Comparison of ENCODE assay signal across 16 cellular contexts in genomic region chr6:166769648-166770047, GRCh38.
A peak's percentile ranks its signal among the peaks of the same experiment; 100 is the strongest.
DNase-seq lines count a peak whose midpoint lies in the region; ATAC-seq and TF ChIP-seq lines count a peak whose summit lies in the region.
"Had no signal": no experiment of that assay in that cellular context is flagged by ENCODE, and none has a peak within 500 bp of the region (broad histone marks: within the 10 kb centered on the region; RNA-seq: fewer than 3 reads in every experiment).

No MANE protein-coding gene starts in this region.

- H3K4me2 ChIP-seq in neuronal stem cell (ENCODE audit: insufficient read depth, low read length, poor library complexity, severe bottlenecking): no peak overlapping the region
- H3K4me2 ChIP-seq in Karpas-422 (ENCODE audit: low read depth, low read length, poor library complexity, severe bottlenecking): no peak overlapping the region
- H3K4me2 ChIP-seq: A549 had no signal

- intact Hi-C loops in Right ventricle myocardium inferior (cut with DNase I): no loop called here

- no peak overlapping the region for H2BK5ac ChIP-seq in neuronal stem cell (ENCODE audit: low read length)

- H3K27me3 Mint-ChIP-seq in endothelial cell (ENCODE audit: unreplicated experiment) (peaks cover 2% of the 10 kb centered on the region), T-cell (peaks cover 3 to 4% of the 10 kb centered on the region in 2 donors)

- peak overlapping the region; percentile 26 for H3K23ac ChIP-seq in neuronal stem cell (ENCODE audit: low read depth, low read length, poor library complexity)

- H3K4me3 ChIP-seq in right atrium auricular region (no peak overlapping the region), neuronal stem cell (ENCODE audit: low read length in 2 of 2) (no peak overlapping the region), Karpas-422 (ENCODE audit: low read length) (no peak overlapping the region)
- H3K4me3 ChIP-seq: A549, GM23338 had no signal

- no peaks in the 10 kb centered on the region for H3K79me1 ChIP-seq in neuronal stem cell (ENCODE audit: low read depth, low read length)

- no peaks in the 10 kb centered on the region for H3K9me2 ChIP-seq in Karpas-422 (replicated peaks; ENCODE audit: insufficient read depth, low read length)

- POLR2A ChIA-PET in T-cell (lab: Charles Lee): no interaction called here

- CTCF ChIA-PET in T-cell (lab: Charles Lee): interaction anchor here in 1 of 2 donors (1.1 kb wide), 1 partner anchor 220 kb away, joined by 3 read pairs; no protein-coding TSS in a partner anchor

- no peaks in the 10 kb centered on the region for H4K20me1 ChIP-seq in Karpas-422 (ENCODE audit: insufficient read depth, low read depth, low read length)

- H4K8ac ChIP-seq in neuronal stem cell (ENCODE audit: low read depth, low read length): no peak overlapping the region

- H3K36me3 Mint-ChIP-seq in endothelial cell (ENCODE audit: low read depth, unreplicated experiment): no peaks in the 10 kb centered on the region
- no peaks in the 10 kb centered on the region for H3K36me3 Mint-ChIP-seq in T-cell

- H3K4me1 ChIP-seq in right atrium auricular region (no peaks in the 10 kb centered on the region), neuronal stem cell (ENCODE audit: control insufficient read depth in 2 of 2, insufficient read depth in 1 of 2, low read depth in 1 of 2, low read length in 2 of 2) (peaks cover 4 to 7% of the 10 kb centered on the region in 2 donors), Karpas-422 (ENCODE audit: low read length) (no peaks in the 10 kb centered on the region; the same call in 1 of the 2 replicates)
- H3K4me1 ChIP-seq: A549, BE2C had no signal

- no peak overlapping the region for H2BK120ac ChIP-seq in neuronal stem cell (ENCODE audit: low read depth, low read length)

- no peak for TF ChIP-seq POLR2A in erythroblast (IDR thresholded peaks at IDR 0.05; ENCODE audit: low read length)

- no peak overlapping the region for H2AK5ac ChIP-seq in neuronal stem cell (ENCODE audit: low read depth, low read length)

- H3K4ac ChIP-seq in neuronal stem cell (ENCODE audit: low read length): no peak overlapping the region

- H4K91ac ChIP-seq in neuronal stem cell (ENCODE audit: low read depth, low read length, poor library complexity): no peak overlapping the region

- no peak overlapping the region for H2BK12ac ChIP-seq in neuronal stem cell (ENCODE audit: low read length)

- no peaks in the 10 kb centered on the region for H3K9me3 ChIP-seq in right atrium auricular region
- peaks cover 0 to under 1% of the 10 kb centered on the region in 2 donors for H3K9me3 ChIP-seq in neuronal stem cell (replicated peaks in 1 of 2; ENCODE audit: control insufficient read depth in 2 of 2, insufficient read depth in 1 of 2, low read depth in 1 of 2, low read length in 2 of 2)
- no peaks in the 10 kb centered on the region for H3K9me3 ChIP-seq in Karpas-422 (ENCODE audit: low read length)
- H3K9me3 ChIP-seq: A549, BE2C had no signal

- no peak overlapping the region for H2AFZ ChIP-seq in neuronal stem cell (ENCODE audit: low read length)
- no peak overlapping the region for H2AFZ ChIP-seq in Karpas-422 (ENCODE audit: low read length)
- H2AFZ ChIP-seq: GM23338 had no signal

- H3K4me1 Mint-ChIP-seq in endothelial cell (ENCODE audit: unreplicated experiment) (no peaks in the 10 kb centered on the region), T-cell (peaks cover 0 to 7% (median 1%) of the 10 kb centered on the region in 3 donors)
- H3K4me1 Mint-ChIP-seq: CD4-positive, alpha-beta memory T cell had no signal

- no CpG with 5 or more reads among the region's 7 CpGs for WGBS in neuronal stem cell (ENCODE audit: extremely low coverage in 2 of 2, insufficient read length in 2 of 2, insufficient replicate concordance in 1 of 2), 2 donors

- H3K9me3 Mint-ChIP-seq in endothelial cell (ENCODE audit: unreplicated experiment) (no peaks in the 10 kb centered on the region), T-cell (no peaks in the 10 kb centered on the region)

- ATAC-seq in Right ventricle myocardium inferior (no peak), T-cell (replicated peaks in 1 of 4) (no peak)
- ATAC-seq: A549, GM23338 had no signal

- H3K4me3 Mint-ChIP-seq in endothelial cell (ENCODE audit: unreplicated experiment) (no peak overlapping the region), T-cell (no peak overlapping the region)
- H3K4me3 Mint-ChIP-seq: CD4-positive, alpha-beta memory T cell; GM23338; H9 had no signal

- no peak overlapping the region for H3K14ac ChIP-seq in neuronal stem cell (ENCODE audit: low read length)

- H3K36me3 ChIP-seq in right atrium auricular region: no peaks in the 10 kb centered on the region
- no peaks in the 10 kb centered on the region for H3K36me3 ChIP-seq in neuronal stem cell (replicated peaks in 1 of 2; ENCODE audit: control insufficient read depth in 2 of 2, insufficient read depth in 2 of 2, low read length in 2 of 2)
- no peaks in the 10 kb centered on the region for H3K36me3 ChIP-seq in Karpas-422 (ENCODE audit: insufficient read depth, low read length)
- H3K36me3 ChIP-seq: BE2C had no signal

- no peak overlapping the region for H3K27ac ChIP-seq in right atrium auricular region
- H3K27ac ChIP-seq in neuronal stem cell (replicated peaks; ENCODE audit: low read length): no peak overlapping the region
- H3K27ac ChIP-seq in Karpas-422 (ENCODE audit: low read length): no peak overlapping the region
- H3K27ac ChIP-seq: A549, C4-2B had no signal

- DNase-seq in right atrium auricular region (ENCODE audit: low spot score) (peak; percentile 7), Right ventricle myocardium inferior (ENCODE audit: missing footprints) (no peak), endothelial cell (ENCODE audit: low spot score) (peak; percentile 1), neuronal stem cell (ENCODE audit: low spot score) (no peak), erythroblast (lab: John Stamatoyannopoulos, UW) (no peak), Karpas-422 (no peak), T-cell (no peak)
- DNase-seq: BE2C; CD4-positive, alpha-beta memory T cell; DMS153; DMS79 treated with DMSO at 0.1 percent for 48 hours; EL; H9 had no signal

- H3K79me2 ChIP-seq in Karpas-422 (ENCODE audit: low read length): no peaks in the 10 kb centered on the region

- H3K27ac Mint-ChIP-seq in endothelial cell (ENCODE audit: unreplicated experiment) (no peak overlapping the region), T-cell (no peak overlapping the region)
- H3K27ac Mint-ChIP-seq: CD4-positive, alpha-beta memory T cell had no signal

- TF ChIP-seq CTCF in right atrium auricular region (IDR thresholded peaks at IDR 0.05): no peak
- no peak for TF ChIP-seq CTCF in endothelial cell (IDR thresholded peaks at IDR 0.05; ENCODE audit: unreplicated experiment)

- no peak overlapping the region for H3K18ac ChIP-seq in neuronal stem cell (ENCODE audit: low read length)

- H2BK15ac ChIP-seq in neuronal stem cell (ENCODE audit: low read length): no peak overlapping the region

- H3K27me3 ChIP-seq in right atrium auricular region (no peaks in the 10 kb centered on the region), neuronal stem cell (ENCODE audit: control insufficient read depth in 3 of 3, insufficient read depth in 3 of 3, low read depth in 1 of 3, low read length in 3 of 3) (no peaks in the 10 kb centered on the region), Karpas-422 (ENCODE audit: low read length) (no peaks in the 10 kb centered on the region)
- H3K27me3 ChIP-seq: BE2C had no signal

- H3K9ac ChIP-seq in neuronal stem cell (ENCODE audit: low read depth, low read length, poor library complexity): no peak overlapping the region
- no peak overlapping the region for H3K9ac ChIP-seq in Karpas-422 (ENCODE audit: low read length)

Comparison
In these comparisons a context has a peak if more than half of its experiments do, and no peak if none do; other contexts are left out.
1. DNase-seq: peak in right atrium auricular region (single experiment) and endothelial cell (single experiment); none in Right ventricle myocardium inferior (single experiment), neuronal stem cell (single experiment), erythroblast (0 of 2), Karpas-422 (single experiment) and T-cell (0 of 34).